8 cellular contexts compared by ENCODE assay signal in the genomic region with DNA sequence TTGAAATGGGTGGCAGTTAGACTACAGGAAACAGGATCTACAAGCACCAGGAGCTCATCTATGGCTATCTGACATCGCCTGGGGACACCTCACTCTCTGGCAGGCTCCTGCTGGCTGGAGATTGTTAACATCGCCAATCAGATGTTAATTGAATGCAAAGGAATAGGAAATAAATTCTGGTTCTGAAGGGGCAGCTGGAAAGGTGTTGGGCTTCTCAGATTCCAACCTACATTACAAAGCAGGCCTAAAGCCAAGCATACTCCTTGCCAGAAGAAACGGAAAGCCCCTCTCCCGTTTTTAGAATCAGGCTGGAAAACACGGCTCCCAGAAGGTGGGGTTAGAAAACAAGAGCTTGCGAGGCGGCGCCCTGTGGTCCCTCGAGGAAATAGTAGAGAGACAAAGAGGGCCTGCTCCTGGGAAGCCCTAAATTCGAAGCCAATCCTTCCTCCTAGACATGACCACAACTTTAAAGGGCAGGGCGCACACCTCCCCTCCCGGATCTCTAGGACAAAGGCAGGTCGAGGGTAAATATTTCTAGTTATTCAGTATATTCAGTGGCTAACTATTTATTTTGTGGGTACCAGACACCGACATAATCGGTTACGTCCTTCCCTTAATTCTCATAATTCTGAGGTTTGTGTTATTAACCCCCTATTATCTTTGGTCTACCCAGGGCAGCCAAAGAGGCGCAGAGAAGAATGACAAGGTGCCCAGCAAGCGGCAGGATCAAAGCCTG. TPM values are rescaled to one million over a fixed set of nuclear protein-coding genes. Genes with fewer than 3 reads are reported as not detected.
DNase-seq lines count a peak whose midpoint lies in the region; ATAC-seq and TF ChIP-seq lines count a peak whose summit lies in the region.

No MANE protein-coding gene starts in this region.

- H3K4me3 Mint-ChIP-seq in T-cell: peak overlapping the region in 2 of 3 donors; percentile 43 to 52

- no peak overlapping the region for H3K27ac Mint-ChIP-seq in T-cell

- peak; percentile 18 for ATAC-seq in HG03354 (IDR thresholded peaks at IDR 0.05; ENCODE audit: poor library complexity, severe bottlenecking, unreplicated experiment)
- no peak for ATAC-seq in T-cell (replicated peaks in 1 of 4)

- TF ChIP-seq POLR2A in transverse colon (IDR thresholded peaks at IDR 0.05): no peak

- no peaks in the 10 kb centered on the region for H3K9me3 Mint-ChIP-seq in T-cell

- H3K27ac ChIP-seq in transverse colon: peak overlapping the region in 3 of 4 donors; percentile 76 to 79 (median 79)

- intact Hi-C loops in transverse colon (cut with DNase I; ENCODE audit: low total_unique reads): no loop called here

- CTCF ChIA-PET in T-cell (lab: Charles Lee): no interaction called here

- TF ChIP-seq CTCF in transverse colon (IDR thresholded peaks at IDR 0.05): no peak

- in situ Hi-C loops in transverse colon (cut with MboI; ENCODE audit: low pct_ligation_motif_present in 1 of 4, low pct_unique_long_range_greater_than_20kb in 1 of 4, low sequenced_read_pairs in 3 of 4): loop anchor here in 1 of 4 donors (25.0 kb wide), 1 partner anchor 1863 kb away; no protein-coding TSS in a partner anchor

- peaks cover 37 to 48% of the 10 kb centered on the region in 2 donors for H3K27me3 Mint-ChIP-seq in T-cell

- no peaks in the 10 kb centered on the region for H3K36me3 ChIP-seq in transverse colon

- no peaks in the 10 kb centered on the region for H3K36me3 Mint-ChIP-seq in T-cell

- H3K4me1 Mint-ChIP-seq in T-cell: peaks cover 0 to 17% (median 11%) of the 10 kb centered on the region in 3 donors

- DNase-seq in DMS153 (lab: John Stamatoyannopoulos, UW) (peak; percentile 35), T-cell (no peak), transverse colon (no peak), AG08396 (ENCODE audit: low spot score) (no peak), NOMO-1 treated with dmso at 0.1 percent for 144 hours (lab: John Stamatoyannopoulos, UW; ENCODE audit: unreplicated experiment) (no peak), NCI-H446 (lab: John Stamatoyannopoulos, UW) (no peak)

- peaks cover 0 to 15% (median 8%) of the 10 kb centered on the region in 4 donors for H3K4me1 ChIP-seq in transverse colon

- peak overlapping the region; percentile 74; the same call in 1 of the 2 replicates for H3K4me3 ChIP-seq in iPS-18c (ENCODE audit: insufficient read depth, low read depth, low read length)
- peak overlapping the region; percentile 41 to 71 (median 54) for H3K4me3 ChIP-seq in transverse colon

- TF ChIP-seq EP300 in transverse colon (IDR thresholded peaks at IDR 0.05; ENCODE audit: low read depth): no peak

- POLR2A ChIA-PET in T-cell (lab: Charles Lee): no interaction called here

- no peaks in the 10 kb centered on the region for H3K9me3 ChIP-seq in iPS-18c (ENCODE audit: control insufficient read depth, insufficient read depth, low read length)
- no peaks in the 10 kb centered on the region for H3K9me3 ChIP-seq in transverse colon

- 11 to 29% methylated on average over 10 to 18 of the region's 18 CpGs for WGBS in transverse colon (ENCODE audit: low coverage in 1 of 2), 2 donors

- peaks cover 3% of the 10 kb centered on the region for H3K27me3 ChIP-seq in transverse colon

RNA-seq across cellular contexts. Expression of a gene that starts 0.8 kb away (rescaled TPM):
- under 1 TPM in 4 of 5 donors, not detected in 1; 0.26 to 0.67 (median 0.49) TPM for total RNA-seq in T-cell
- 100 to 1,000 TPM in 1 of 4 donors, 10 to 100 TPM in 2, 1 to 10 TPM in 1; 7.1 to 103 (median 55.4) TPM for total RNA-seq in transverse colon

Comparison
In these comparisons a context has a peak if more than half of its experiments do, and no peak if none do; other contexts are left out.
1. RNA of a gene that starts 0.8 kb away (total RNA-seq): 7.1 to 103 TPM in transverse colon; 0.26 to 0.67 TPM in T-cell; every median in the first group is over 4 times any median in the second.